21 cellular contexts compared by ENCODE assay signal in genomic region chr13:113796948-113797676, GRCh38.
"Had no signal": no experiment of that assay in that cellular context is flagged by ENCODE, and none has a peak within 500 bp of the region (broad histone marks: within the 10 kb centered on the region; RNA-seq: fewer than 3 reads in every experiment).

No MANE protein-coding gene starts in this region.

- H3K4me3 ChIP-seq: adrenal gland, ascending aorta, gastrocnemius medialis, left lung, thoracic aorta had no signal

- H3K27ac ChIP-seq: adrenal gland, ascending aorta, brain microvascular endothelial cell, gastrocnemius medialis, left lung, thoracic aorta had no signal

- H3K9me3 ChIP-seq: adrenal gland, ascending aorta, gastrocnemius medialis, left lung, thoracic aorta had no signal

- H3K36me3 ChIP-seq: adrenal gland, ascending aorta, brain microvascular endothelial cell, gastrocnemius medialis, thoracic aorta had no signal

- DNase-seq: activated B cell treated with CpG ODN at 0.5 μM for 24 hours; activated CD4-positive, alpha-beta T cell treated with anti-CD3 and anti-CD28 coated beads for 36 hours; activated CD4-positive, alpha-beta T cell treated with anti-CD3 and anti-CD28 coated beads, Interleukin-2, amount 50 U/mL, for 4 hours; activated T-cell treated with anti-CD3 and anti-CD28 coated beads, Interleukin-2, amount 50 U/mL, for 48 hours; adrenal gland; brain microvascular endothelial cell; central memory CD4-positive, alpha-beta T cell; effector memory CD4-positive, alpha-beta T cell; gastrocnemius medialis; hippocampal formation; kidney glomerular epithelial cell; stimulated activated CD4-positive, alpha-beta T cell treated with anti-CD3 and anti-CD28 coated beads, Interleukin-4, amount 100 ng/mL, for 1 hour; stimulated activated naive CD4-positive, alpha-beta T cell; SW 1271; T-helper 17 cell had no signal

- H3K27me3 ChIP-seq: adrenal gland, ascending aorta, brain microvascular endothelial cell, left lung had no signal

- FAIRE-seq: colon, endothelial cell of umbilical vein had no signal

- ATAC-seq: activated CD4-positive, alpha-beta T cell treated with anti-CD3 and anti-CD28 coated beads for 36 hours; esophagus mucosa; gastrocnemius medialis; left lung; T-helper 17 cell had no signal

- H3K4me1 ChIP-seq: adrenal gland, ascending aorta, gastrocnemius medialis had no signal
